8 cellular contexts compared by ENCODE assay signal in genomic region chr19:40578442-40578908, GRCh38. TPM values are rescaled to one million over a fixed set of nuclear protein-coding genes. Genes with fewer than 3 reads are reported as not detected.
A peak's percentile ranks its signal among the peaks of the same experiment; 100 is the strongest.
DNase-seq lines count a peak whose midpoint lies in the region; ATAC-seq lines count a peak whose summit lies in the region.

No MANE protein-coding gene starts in this region.

- ATAC-seq in activated T-cell treated with anti-CD3 and anti-CD28 coated beads, Interleukin-2, amount 50 U/mL, for 72 hours (replicated peaks in 1 of 2) = no peak
- no peak for ATAC-seq in natural killer cell treated with Interleukin-12 subunit alpha and Interleukin-12 subunit beta and Interleukin-15 and Interleukin-18, amount 100 ng/mL, for 72 hours
- no peak for ATAC-seq in HG03097 (IDR thresholded peaks at IDR 0.05; ENCODE audit: low FRiP score, unreplicated experiment)

- peaks cover 26% of the 10 kb centered on the region for H3K4me1 Mint-ChIP-seq in activated T-cell treated with anti-CD3 and anti-CD28 coated beads, Interleukin-2, amount 50 U/mL, for 72 hours (ENCODE audit: low read depth)
- peaks cover 13 to 16% of the 10 kb centered on the region in 2 donors for H3K4me1 Mint-ChIP-seq in natural killer cell treated with Interleukin-12 subunit alpha and Interleukin-12 subunit beta and Interleukin-15 and Interleukin-18, amount 100 ng/mL, for 72 hours (ENCODE audit: low read depth in 2 of 2)

- H3K27ac Mint-ChIP-seq in activated T-cell treated with anti-CD3 and anti-CD28 coated beads, Interleukin-2, amount 50 U/mL, for 72 hours = peak overlapping the region; percentile 66
- peak overlapping the region; percentile 59 to 89 for H3K27ac Mint-ChIP-seq in natural killer cell treated with Interleukin-12 subunit alpha and Interleukin-12 subunit beta and Interleukin-15 and Interleukin-18, amount 100 ng/mL, for 72 hours

- peak overlapping the region; percentile 78 to 84 for H3K4me3 Mint-ChIP-seq in activated T-cell treated with anti-CD3 and anti-CD28 coated beads, Interleukin-2, amount 50 U/mL, for 72 hours
- peak overlapping the region; percentile 93 for H3K4me3 Mint-ChIP-seq in natural killer cell treated with Interleukin-12 subunit alpha and Interleukin-12 subunit beta and Interleukin-15 and Interleukin-18, amount 100 ng/mL, for 72 hours

- peaks cover 5 to 14% of the 10 kb centered on the region in 2 donors for H3K36me3 Mint-ChIP-seq in activated T-cell treated with anti-CD3 and anti-CD28 coated beads, Interleukin-2, amount 50 U/mL, for 72 hours (ENCODE audit: insufficient read depth in 2 of 2)
- peaks cover 18% of the 10 kb centered on the region for H3K36me3 Mint-ChIP-seq in natural killer cell treated with Interleukin-12 subunit alpha and Interleukin-12 subunit beta and Interleukin-15 and Interleukin-18, amount 100 ng/mL, for 72 hours

- H3K9me3 Mint-ChIP-seq in activated T-cell treated with anti-CD3 and anti-CD28 coated beads, Interleukin-2, amount 50 U/mL, for 72 hours = no peaks in the 10 kb centered on the region
- H3K9me3 Mint-ChIP-seq in natural killer cell treated with Interleukin-12 subunit alpha and Interleukin-12 subunit beta and Interleukin-15 and Interleukin-18, amount 100 ng/mL, for 72 hours = no peaks in the 10 kb centered on the region

- peak; percentile 64 for DNase-seq in DMS 273 (lab: John Stamatoyannopoulos, UW; ENCODE audit: unreplicated experiment)
- no peak for DNase-seq in DMS 273 treated with DMSO at 0.1 percent for 48 hours (lab: John Stamatoyannopoulos, UW)
- peak; percentile 50 for DNase-seq in M059J (ENCODE audit: low read depth)
- DNase-seq in activated T-cell treated with anti-CD3 and anti-CD28 coated beads, Interleukin-2, amount 50 U/mL, for 72 hours = no peak
- no peak for DNase-seq in natural killer cell treated with Interleukin-12 subunit alpha and Interleukin-12 subunit beta and Interleukin-15 and Interleukin-18, amount 100 ng/mL, for 72 hours (ENCODE audit: low spot score)
- no peak for DNase-seq in NCI-H146 (lab: John Stamatoyannopoulos, UW)
- no peak for DNase-seq in HCEC 1CT

- no peaks in the 10 kb centered on the region for H3K27me3 Mint-ChIP-seq in activated T-cell treated with anti-CD3 and anti-CD28 coated beads, Interleukin-2, amount 50 U/mL, for 72 hours (ENCODE audit: low read depth)
- H3K27me3 Mint-ChIP-seq in natural killer cell treated with Interleukin-12 subunit alpha and Interleukin-12 subunit beta and Interleukin-15 and Interleukin-18, amount 100 ng/mL, for 72 hours = no peaks in the 10 kb centered on the region

RNA-seq across cellular contexts. Expression of gene SHKBP1, which starts 1.8 kb away (rescaled TPM):
- total RNA-seq in M059J (2014; rRNA removed; shearing (Covaris generic)) = 30.5 and 66.3 TPM in 2 replicates
- 100 to 1,000 TPM; 145 to 152 TPM for total RNA-seq in activated T-cell treated with anti-CD3 and anti-CD28 coated beads, Interleukin-2, amount 50 U/mL, for 72 hours
- 100 to 1,000 TPM; 131 to 149 TPM for total RNA-seq in natural killer cell treated with Interleukin-12 subunit alpha and Interleukin-12 subunit beta and Interleukin-15 and Interleukin-18, amount 100 ng/mL, for 72 hours

RNA-seq across cellular contexts. Expression of gene LTBP4, which starts 22.7 kb away (rescaled TPM):
- 7.1 and 7.3 TPM in 2 replicates for total RNA-seq in M059J (2014; rRNA removed; shearing (Covaris generic))
- total RNA-seq in activated T-cell treated with anti-CD3 and anti-CD28 coated beads, Interleukin-2, amount 50 U/mL, for 72 hours = 100 to 1,000 TPM; 164 to 195 TPM
- total RNA-seq in natural killer cell treated with Interleukin-12 subunit alpha and Interleukin-12 subunit beta and Interleukin-15 and Interleukin-18, amount 100 ng/mL, for 72 hours = 10 to 100 TPM; 28.1 to 59.0 TPM

Comparison
In these comparisons a context has a peak if more than half of its experiments do, and no peak if none do; other contexts are left out.
1. DNase-seq: peak in DMS 273 (single experiment) and M059J (single experiment); none in DMS 273 treated with DMSO at 0.1 percent for 48 hours (single experiment), activated T-cell treated with anti-CD3 and anti-CD28 coated beads, Interleukin-2, amount 50 U/mL, for 72 hours (0 of 2), natural killer cell treated with Interleukin-12 subunit alpha and Interleukin-12 subunit beta and Interleukin-15 and Interleukin-18, amount 100 ng/mL, for 72 hours (single experiment), NCI-H146 (single experiment) and HCEC 1CT (single experiment).